Comparison of ENCODE assay signal across 9 cellular contexts in the genomic region with DNA sequence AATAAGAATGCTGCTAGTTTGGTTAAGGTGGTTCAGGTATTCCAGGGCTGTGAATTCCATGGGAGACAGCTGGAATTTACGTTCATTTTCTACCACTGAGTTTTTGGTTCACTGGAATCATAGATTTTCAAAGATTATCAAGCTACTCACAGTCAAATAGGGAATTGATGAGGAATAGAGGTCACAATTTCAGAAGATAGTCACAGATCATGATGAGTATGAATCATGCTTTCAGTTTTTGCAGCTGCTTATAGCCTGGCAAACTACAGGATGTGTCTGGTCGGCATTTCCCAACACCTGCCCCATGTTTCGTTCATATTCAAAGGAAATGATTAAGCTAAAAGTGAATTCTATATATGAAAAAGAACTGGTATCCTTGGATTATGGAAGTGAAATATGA. TPM values are rescaled to one million over a fixed set of nuclear protein-coding genes. Genes with fewer than 3 reads are reported as not detected.
DNase-seq lines count a peak whose midpoint lies in the region; ATAC-seq and TF ChIP-seq lines count a peak whose summit lies in the region.
"Had no signal": no experiment of that assay in that cellular context is flagged by ENCODE, and none has a peak within 500 bp of the region (broad histone marks: within the 10 kb centered on the region; RNA-seq: fewer than 3 reads in every experiment).

No MANE protein-coding gene starts in this region.

- no peaks in the 10 kb centered on the region for H3K9me3 ChIP-seq in Karpas-422 (ENCODE audit: low read length)

- intact Hi-C loops in posterior cingulate gyrus (cut with DNase I), result no loop called here

- no peak overlapping the region for H3K9ac ChIP-seq in Karpas-422 (ENCODE audit: low read length)

- peak overlapping the region in 1 of 2 donors; percentile 32 for H3K27ac Mint-ChIP-seq in effector memory CD8-positive, alpha-beta T cell
- H3K27ac Mint-ChIP-seq in GM23338, result no peak overlapping the region
- H3K27ac Mint-ChIP-seq: dendritic cell treated with granulocyte-macrophage colony-stimulating factor and Interleukin-4, amounts not matched to agents 40 ng/mL and 50 ng/mL, for 4 days had no signal

- no peaks in the 10 kb centered on the region for H3K27me3 Mint-ChIP-seq in effector memory CD8-positive, alpha-beta T cell
- no peaks in the 10 kb centered on the region for H3K27me3 Mint-ChIP-seq in GM23338 (ENCODE audit: insufficient read depth, low read depth, poor library complexity)
- H3K27me3 Mint-ChIP-seq: dendritic cell treated with granulocyte-macrophage colony-stimulating factor and Interleukin-4, amounts not matched to agents 40 ng/mL and 50 ng/mL, for 4 days had no signal

- no peaks in the 10 kb centered on the region for H4K20me1 ChIP-seq in Karpas-422 (ENCODE audit: insufficient read depth, low read depth, low read length)
- H4K20me1 ChIP-seq in GM23338 (replicated peaks; ENCODE audit: insufficient read depth), result no peaks in the 10 kb centered on the region

- H3K79me2 ChIP-seq in Karpas-422 (ENCODE audit: low read length), result peaks cover 37% of the 10 kb centered on the region
- H3K79me2 ChIP-seq in GM23338 (replicated peaks; ENCODE audit: insufficient read depth), result no peaks in the 10 kb centered on the region

- in situ Hi-C loops in GM13977 (cut with MboI; ENCODE audit: low pct_unique_long_range_greater_than_20kb, low sequenced_read_pairs, unreplicated experiment), result no loop called here

- ATAC-seq in GM21717 (IDR thresholded peaks at IDR 0.05; ENCODE audit: unreplicated experiment) (peak; percentile 98), GM23338 (no peak)
- peak; percentile 52 for ATAC-seq in effector memory CD8-positive, alpha-beta T cell (replicated peaks)

- H3K4me1 ChIP-seq in Karpas-422 (ENCODE audit: low read length) (peaks cover 23% of the 10 kb centered on the region), GM23338 (ENCODE audit: insufficient read depth) (no peaks in the 10 kb centered on the region; the same call in 1 of the 2 replicates)

- H2AFZ ChIP-seq in Karpas-422 (ENCODE audit: low read length) (no peak overlapping the region), GM23338 (no peak overlapping the region)

- no peak overlapping the region for H3K27ac ChIP-seq in Karpas-422 (ENCODE audit: low read length)
- H3K27ac ChIP-seq in GM23338 (ENCODE audit: low read depth), result no peak overlapping the region

- H3K4me1 Mint-ChIP-seq in effector memory CD8-positive, alpha-beta T cell (ENCODE audit: low read depth in 2 of 2), result peaks cover 0 to 7% of the 10 kb centered on the region in 2 donors
- H3K4me1 Mint-ChIP-seq in GM23338, result no peaks in the 10 kb centered on the region

- TF ChIP-seq CTCF in GM13977 (IDR thresholded peaks at IDR 0.05; ENCODE audit: extremely low read depth, insufficient read depth, missing control alignments), result no peak
- TF ChIP-seq CTCF in GM23338 (conservative IDR thresholded peaks at IDR 0.05; ENCODE audit: low read depth in 2 of 2), result no peak

- H3K4me3 ChIP-seq in Karpas-422 (ENCODE audit: low read length), result no peak overlapping the region
- no peak overlapping the region for H3K4me3 ChIP-seq in GM23338

- no peaks in the 10 kb centered on the region for H3F3A ChIP-seq in GM23338 (replicated peaks; ENCODE audit: low read depth)

- no peaks in the 10 kb centered on the region for H3K27me3 ChIP-seq in Karpas-422 (ENCODE audit: low read length)
- no peaks in the 10 kb centered on the region for H3K27me3 ChIP-seq in GM23338 (ENCODE audit: insufficient read depth)

- peak overlapping the region in 1 of 2 donors; percentile 20 for H3K4me3 Mint-ChIP-seq in effector memory CD8-positive, alpha-beta T cell
- no peak overlapping the region for H3K4me3 Mint-ChIP-seq in GM23338
- H3K4me3 Mint-ChIP-seq: dendritic cell treated with granulocyte-macrophage colony-stimulating factor and Interleukin-4, amounts not matched to agents 40 ng/mL and 50 ng/mL, for 4 days had no signal

- H3K36me3 Mint-ChIP-seq in effector memory CD8-positive, alpha-beta T cell (ENCODE audit: insufficient read depth), result peaks cover 3% of the 10 kb centered on the region
- H3K36me3 Mint-ChIP-seq in GM23338 (ENCODE audit: low read depth), result no peaks in the 10 kb centered on the region

- H3K9me3 Mint-ChIP-seq in effector memory CD8-positive, alpha-beta T cell, result no peaks in the 10 kb centered on the region
- H3K9me3 Mint-ChIP-seq in GM23338, result no peaks in the 10 kb centered on the region; the same call in 2 of the 3 replicates
- H3K9me3 Mint-ChIP-seq: dendritic cell treated with granulocyte-macrophage colony-stimulating factor and Interleukin-4, amounts not matched to agents 40 ng/mL and 50 ng/mL, for 4 days had no signal

- H3K4me2 ChIP-seq in Karpas-422 (ENCODE audit: low read depth, low read length, poor library complexity, severe bottlenecking) (peak overlapping the region; percentile 14), GM23338 (no peak overlapping the region)

- no peaks in the 10 kb centered on the region for H3K9me2 ChIP-seq in Karpas-422 (replicated peaks; ENCODE audit: insufficient read depth, low read length)
- H3K9me2 ChIP-seq in GM23338 (ENCODE audit: insufficient read depth), result no peaks in the 10 kb centered on the region

- peak; percentile 30 for DNase-seq in GM13977 (ENCODE audit: low spot score)
- DNase-seq in Karpas-422, result no peak
- DNase-seq in effector memory CD8-positive, alpha-beta T cell, result no peak
- no peak for DNase-seq in posterior cingulate gyrus
- DNase-seq in GM23338 (ENCODE audit: low spot score), result no peak
- no peak for DNase-seq in NCI-H2227 treated with DMSO at 0.1 percent for 48 hours (lab: John Stamatoyannopoulos, UW)
- DNase-seq in NCI-H1105 (lab: John Stamatoyannopoulos, UW), result no peak

- H3K36me3 ChIP-seq in Karpas-422 (ENCODE audit: insufficient read depth, low read length) (peaks cover 7% of the 10 kb centered on the region; the same call in 1 of the 2 replicates), GM23338 (ENCODE audit: insufficient read depth) (no peaks in the 10 kb centered on the region)

TF ChIP-seq in GM23338, 12 proteins besides CTCF, POLR2A, EP300 and RAD21 (continues in another document):
- no peak for TF ChIP-seq ETS1 (IDR thresholded peaks at IDR 0.05)
- no peak for TF ChIP-seq EZH2 (IDR thresholded peaks at IDR 0.05; ENCODE audit: low read depth, unreplicated experiment)
- TF ChIP-seq CREB1 (CRISPR knock-in tag; IDR thresholded peaks at IDR 0.05; ENCODE audit: low read depth), result no peak

RNA-seq across cellular contexts. Expression of gene BCKDHB, which starts 58.7 kb away (rescaled TPM):
- 53.9 and 58.3 TPM in 2 replicates for total RNA-seq in Karpas-422 (2014; rRNA removed; shearing (Covaris generic); ENCODE audit: low replicate concordance)
- 29.2 and 32.1 TPM in 2 replicates for total RNA-seq in GM23338 (2014; rRNA removed; shearing (Covaris generic))
- 39.0 and 42.7 TPM in 2 replicates for polyA plus RNA-seq in GM23338 (2016; fragmentation: Nextera tagmentation; extraction: Ambion mirVana)
